ENCODE assay signal across 8 cellular contexts in the genomic region with DNA sequence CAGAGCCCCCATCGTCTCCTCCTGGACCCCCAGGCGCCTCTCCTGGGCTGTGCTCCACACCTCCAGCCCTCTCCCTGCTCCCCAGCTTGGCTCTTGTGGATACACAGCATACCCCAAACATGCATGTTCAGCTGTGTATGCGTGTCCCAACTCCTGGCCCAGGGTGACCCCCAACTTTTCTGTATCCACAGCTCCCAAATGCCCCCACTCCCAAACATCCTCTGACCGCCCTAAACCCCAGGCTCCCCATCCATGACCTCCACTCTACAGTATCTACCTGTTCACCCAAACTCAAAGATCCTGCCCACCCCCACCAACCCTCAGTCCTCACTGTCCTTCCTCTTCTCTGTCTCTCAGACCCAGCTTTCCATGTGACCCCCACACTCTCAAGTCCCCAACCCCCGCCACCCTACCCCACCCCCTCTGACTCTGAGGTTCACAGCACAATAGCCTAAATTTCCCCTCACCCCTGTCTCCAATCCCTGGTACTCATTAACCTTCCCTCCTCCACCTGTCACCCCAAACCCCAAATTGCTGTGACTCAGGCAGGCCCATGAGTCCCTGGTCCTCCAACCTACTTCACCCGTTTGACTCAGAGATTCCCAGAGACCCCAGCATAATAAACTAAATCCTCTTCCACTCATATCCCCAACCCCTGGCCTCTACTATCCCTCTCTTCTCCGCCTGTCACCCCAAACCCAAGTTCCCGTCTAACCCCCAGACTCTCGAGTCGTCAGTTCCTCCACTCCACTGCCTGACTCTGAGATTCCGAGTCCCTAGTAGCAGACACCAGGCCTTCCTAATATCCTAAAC. TPM values are rescaled to one million over a fixed set of nuclear protein-coding genes. Genes with fewer than 3 reads are reported as not detected.
DNase-seq lines count a peak whose midpoint lies in the region; ATAC-seq, FAIRE-seq and TF ChIP-seq lines count a peak whose summit lies in the region.

No MANE protein-coding gene starts in this region.

- ATAC-seq in HG03045 (IDR thresholded peaks at IDR 0.05; ENCODE audit: unreplicated experiment) (no peak), GM18868 (IDR thresholded peaks at IDR 0.05; ENCODE audit: unreplicated experiment) (no peak)

- H3K4me1 ChIP-seq in ACC112 (ENCODE audit: control insufficient read depth, insufficient read depth, low read length, unreplicated experiment) (peaks cover 21% of the 10 kb centered on the region), muscle layer of duodenum (ENCODE audit: control insufficient read depth in 1 of 2, insufficient read depth in 2 of 2, low read length in 2 of 2) (peaks cover 16 to 64% of the 10 kb centered on the region in 2 donors)

- FAIRE-seq in GM12891 (lab: Jason Lieb, UNC), result no peak

- H3K79me2 ChIP-seq in ACC112 (ENCODE audit: control insufficient read depth, insufficient read depth, low read length, unreplicated experiment), result peaks cover 28% of the 10 kb centered on the region

- H2AFZ ChIP-seq in ACC112 (ENCODE audit: low read length, unreplicated experiment), result no peak overlapping the region

- H3K9me3 ChIP-seq in KOPT-K1 (ENCODE audit: insufficient read depth, low read length, poor library complexity, severe bottlenecking), result no peaks in the 10 kb centered on the region
- no peaks in the 10 kb centered on the region for H3K9me3 ChIP-seq in muscle layer of duodenum (ENCODE audit: control insufficient read depth in 1 of 2, low read length in 2 of 2)

- TF ChIP-seq CTCF in choroid plexus epithelial cell (conservative IDR thresholded peaks at IDR 0.05; ENCODE audit: low read depth, low read length), result no peak

- H3K27me3 ChIP-seq in ACC112 (ENCODE audit: insufficient read depth, low read length) (no peaks in the 10 kb centered on the region), muscle layer of duodenum (ENCODE audit: low read depth, low read length) (no peaks in the 10 kb centered on the region)

- TF ChIP-seq POLR2A in GM12891 (IDR thresholded peaks at IDR 0.05; ENCODE audit: low read depth, low read length), result no peak

- H3K27ac ChIP-seq in ACC112 (ENCODE audit: low read depth, low read length) (peak overlapping the region; percentile 98), KOPT-K1 (ENCODE audit: low read depth, low read length, poor library complexity, severe bottlenecking) (peak overlapping the region; percentile 96), muscle layer of duodenum (ENCODE audit: low read length) (peak overlapping the region; percentile 88)

- H3K4me3 ChIP-seq in ACC112 (ENCODE audit: low read depth, low read length) (peak overlapping the region; percentile 88), choroid plexus epithelial cell (ENCODE audit: low read depth, low read length) (peak overlapping the region; percentile 98), muscle layer of duodenum (ENCODE audit: low read depth in 1 of 2, low read length in 2 of 2) (peak overlapping the region; percentile 81 to 90)

- DNase-seq in choroid plexus epithelial cell (ENCODE audit: low read depth), result no peak
- no peak for DNase-seq in GM12891 (ENCODE audit: insufficient read length, low spot score)
- no peak for DNase-seq in NCI-H1092 treated with DMSO at 0.1 percent for 48 hours (lab: John Stamatoyannopoulos, UW)

- H3K36me3 ChIP-seq in ACC112 (ENCODE audit: insufficient read depth, low read length) (peaks cover 3% of the 10 kb centered on the region; the same call in 1 of the 2 replicates), KOPT-K1 (ENCODE audit: insufficient read depth, low read length) (peaks cover 42% of the 10 kb centered on the region), muscle layer of duodenum (ENCODE audit: control insufficient read depth in 1 of 2, insufficient read depth in 2 of 2, low read length in 2 of 2) (peaks cover 14 to 26% of the 10 kb centered on the region in 2 donors)

TF ChIP-seq in GM12891, 5 proteins besides CTCF, POLR2A, EP300 and RAD21:
- TF ChIP-seq POU2F2 (IDR thresholded peaks at IDR 0.05; ENCODE audit: low read depth, low read length), result no peak
- no peak for TF ChIP-seq SPI1 (IDR thresholded peaks at IDR 0.05; ENCODE audit: low read depth, low read length)
- no peak for TF ChIP-seq TAF1 (IDR thresholded peaks at IDR 0.05; ENCODE audit: low read depth, low read length)
- TF ChIP-seq PAX5 (IDR thresholded peaks at IDR 0.05; ENCODE audit: insufficient read depth, low read length, severe bottlenecking), result no peak
- no peak for TF ChIP-seq POLR2AphosphoS5 (IDR thresholded peaks at IDR 0.05; ENCODE audit: low read depth, low read length)
TF ChIP-seq in GM12891: peak in this region for 0.

RNA-seq across cellular contexts. Expression of a gene that starts 1.0 kb away (rescaled TPM):
- 61.5 TPM for polyA plus RNA-seq in GM12891 (2012; ENCODE audit: low read depth, missing spikeins)

RNA-seq across cellular contexts. Expression of a gene that starts 2.6 kb away (rescaled TPM):
- 146 TPM for polyA plus RNA-seq in GM12891 (2012; ENCODE audit: low read depth, missing spikeins)

RNA-seq across cellular contexts. Expression of a gene that starts 13.6 kb away (rescaled TPM):
- 367 TPM for polyA plus RNA-seq in GM12891 (2012; ENCODE audit: low read depth, missing spikeins)

RNA-seq across cellular contexts. Expression of a gene that starts 15.7 kb away (rescaled TPM):
- polyA plus RNA-seq in GM12891 (2012; ENCODE audit: low read depth, missing spikeins), result 7.4 TPM

RNA-seq across cellular contexts. Expression of a gene that starts 37.8 kb away (rescaled TPM):
- 6.1 TPM for polyA plus RNA-seq in GM12891 (2012; ENCODE audit: low read depth, missing spikeins)
